Comparison of ENCODE assay signal across 8 cellular contexts in the genomic region with DNA sequence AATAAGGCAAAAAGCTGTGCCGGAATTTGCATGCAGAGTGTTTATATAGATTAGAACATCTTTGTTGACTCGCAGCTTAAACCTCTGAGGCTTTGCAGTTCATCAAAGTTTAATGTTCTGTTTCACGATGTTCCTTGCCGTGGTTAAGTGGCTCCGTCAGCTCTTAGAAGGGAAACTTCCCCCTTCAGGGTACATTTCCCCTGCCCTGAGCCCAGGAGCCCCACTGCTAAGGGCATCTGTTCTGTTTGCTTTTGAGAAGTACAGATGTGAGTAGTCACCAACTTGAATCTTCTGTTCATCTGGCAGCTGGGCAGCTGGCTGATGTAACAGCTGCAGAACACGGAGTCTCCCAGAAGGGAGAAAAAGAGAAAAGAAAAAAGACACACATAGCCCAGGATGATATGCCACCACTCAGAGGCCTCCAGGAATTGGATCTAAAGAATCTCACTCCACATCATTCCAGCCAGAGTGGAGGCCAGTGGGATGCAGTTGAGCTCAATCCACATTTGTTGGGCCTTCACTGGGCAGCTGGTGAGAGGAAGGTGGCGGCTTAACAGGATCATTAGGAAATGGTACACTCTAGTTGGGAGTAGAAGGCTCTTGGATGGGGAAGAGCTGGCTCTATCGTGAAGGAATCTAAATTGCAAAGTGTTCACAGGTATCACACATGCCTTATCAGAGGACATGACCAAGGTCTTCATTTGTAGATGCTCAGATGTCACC.
A peak's percentile ranks its signal among the peaks of the same experiment; 100 is the strongest.
DNase-seq lines count a peak whose midpoint lies in the region; ATAC-seq, FAIRE-seq and TF ChIP-seq lines count a peak whose summit lies in the region.

No MANE protein-coding gene starts in this region.

- no peaks in the 10 kb centered on the region for H3K4me1 ChIP-seq in gastroesophageal sphincter

- H3K9me3 Mint-ChIP-seq in activated T-cell treated with anti-CD3 and anti-CD28 coated beads, Interleukin-2, amount 50 U/mL, for 24 hours, result no peaks in the 10 kb centered on the region
- H3K9me3 Mint-ChIP-seq in stimulated activated memory B cell treated with anti-CD40 and anti-IgM and Interleukin-4, amounts not matched to agents 10 μg/mL and 1 μg/mL and 100 μg/mL, for 72 hours, result no peaks in the 10 kb centered on the region

- no peaks in the 10 kb centered on the region for H3K9me3 ChIP-seq in gastroesophageal sphincter

- H3K27me3 Mint-ChIP-seq in activated T-cell treated with anti-CD3 and anti-CD28 coated beads, Interleukin-2, amount 50 U/mL, for 24 hours, result peaks cover 2% of the 10 kb centered on the region
- H3K27me3 Mint-ChIP-seq in stimulated activated memory B cell treated with anti-CD40 and anti-IgM and Interleukin-4, amounts not matched to agents 10 μg/mL and 1 μg/mL and 100 μg/mL, for 72 hours, result peaks cover 6% of the 10 kb centered on the region

- H3K36me3 Mint-ChIP-seq in activated T-cell treated with anti-CD3 and anti-CD28 coated beads, Interleukin-2, amount 50 U/mL, for 24 hours (ENCODE audit: low read depth), result no peaks in the 10 kb centered on the region
- no peaks in the 10 kb centered on the region for H3K36me3 Mint-ChIP-seq in stimulated activated memory B cell treated with anti-CD40 and anti-IgM and Interleukin-4, amounts not matched to agents 10 μg/mL and 1 μg/mL and 100 μg/mL, for 72 hours

- FAIRE-seq in H54 (lab: Jason Lieb, UNC), result no peak

- ATAC-seq in gastroesophageal sphincter (peak; percentile 73), GM21737 (IDR thresholded peaks at IDR 0.05; ENCODE audit: unreplicated experiment) (no peak)
- ATAC-seq in stimulated activated memory B cell treated with anti-CD40 and anti-IgM and Interleukin-4, amounts not matched to agents 10 μg/mL and 1 μg/mL and 100 μg/mL, for 72 hours, result peak; percentile 79

- DNase-seq in activated T-cell treated with anti-CD3 and anti-CD28 coated beads, Interleukin-2, amount 50 U/mL, for 24 hours, result no peak
- DNase-seq in activated T-cell treated with anti-CD3 and anti-CD28 coated beads, Interleukin-2, amount 50 U/mL, for 1 hour, result no peak
- DNase-seq in NCI-H69 (lab: John Stamatoyannopoulos, UW) (peak; percentile 81), HUDEP-2 (lab: John Stamatoyannopoulos, UW; ENCODE audit: unreplicated experiment in 76 of 76) (no peak), H54 (ENCODE audit: insufficient read length, low spot score) (no peak)

- WGBS in gastroesophageal sphincter (ENCODE audit: low coverage in 1 of 2), 2 donors, result 58 to 72% methylated on average over 7 of the region's 8 CpGs

- no peak overlapping the region for H3K4me3 Mint-ChIP-seq in activated T-cell treated with anti-CD3 and anti-CD28 coated beads, Interleukin-2, amount 50 U/mL, for 24 hours
- H3K4me3 Mint-ChIP-seq in stimulated activated memory B cell treated with anti-CD40 and anti-IgM and Interleukin-4, amounts not matched to agents 10 μg/mL and 1 μg/mL and 100 μg/mL, for 72 hours, result peak overlapping the region; percentile 2

- TF ChIP-seq POLR2A in gastroesophageal sphincter (IDR thresholded peaks at IDR 0.05), result no peak
- no peak for TF ChIP-seq POLR2A in H54 (IDR thresholded peaks at IDR 0.05; ENCODE audit: low read depth, low read length)

- peaks cover 42% of the 10 kb centered on the region for H3K4me1 Mint-ChIP-seq in activated T-cell treated with anti-CD3 and anti-CD28 coated beads, Interleukin-2, amount 50 U/mL, for 24 hours (ENCODE audit: low read depth)
- H3K4me1 Mint-ChIP-seq in stimulated activated memory B cell treated with anti-CD40 and anti-IgM and Interleukin-4, amounts not matched to agents 10 μg/mL and 1 μg/mL and 100 μg/mL, for 72 hours, result peaks cover 28% of the 10 kb centered on the region

- TF ChIP-seq EP300 in gastroesophageal sphincter (IDR thresholded peaks at IDR 0.05), result no peak

- no peaks in the 10 kb centered on the region for H3K27me3 ChIP-seq in gastroesophageal sphincter

- H3K27ac ChIP-seq in gastroesophageal sphincter, result peak overlapping the region in 3 of 4 donors; percentile 29 to 37 (median 36)

- TF ChIP-seq CTCF in gastroesophageal sphincter (IDR thresholded peaks at IDR 0.05), result no peak

- H3K4me3 ChIP-seq in gastroesophageal sphincter, result no peak overlapping the region

- no peaks in the 10 kb centered on the region for H3K36me3 ChIP-seq in gastroesophageal sphincter

- H3K27ac Mint-ChIP-seq in activated T-cell treated with anti-CD3 and anti-CD28 coated beads, Interleukin-2, amount 50 U/mL, for 24 hours, result peak overlapping the region; percentile 16
- H3K27ac Mint-ChIP-seq in stimulated activated memory B cell treated with anti-CD40 and anti-IgM and Interleukin-4, amounts not matched to agents 10 μg/mL and 1 μg/mL and 100 μg/mL, for 72 hours, result peak overlapping the region; percentile 53
